21 cellular contexts compared by ENCODE assay signal in genomic region chr3:99855900-99856299, GRCh38.
"Had no signal": no experiment of that assay in that cellular context is flagged by ENCODE, and none has a peak within 500 bp of the region (broad histone marks: within the 10 kb centered on the region; RNA-seq: fewer than 3 reads in every experiment).

No MANE protein-coding gene starts in this region.

- H3K27me3 Mint-ChIP-seq: brain had no signal

- H3K4me3 ChIP-seq: heart right ventricle, lung, prostate gland, thyroid gland had no signal

- H3K27me3 ChIP-seq: heart right ventricle, thyroid gland had no signal

- H3K27ac Mint-ChIP-seq: brain, mesothelial cell of epicardium, nephron progenitor cell had no signal

- H3K4me3 Mint-ChIP-seq: brain, mesothelial cell of epicardium, nephron progenitor cell had no signal

- ATAC-seq: heart right ventricle, left colon, sciatic nerve had no signal

- H3K9me3 Mint-ChIP-seq: activated naive CD4-positive, alpha-beta T cell treated with anti-CD3 and anti-CD28 coated beads, Interleukin-2, amount 50 U/mL, for 72 hours; brain; mesothelial cell of epicardium; nephron progenitor cell had no signal

- H3K4me1 ChIP-seq: prostate gland, thyroid gland had no signal

- DNase-seq: activated CD4-positive, alpha-beta T cell treated with anti-CD3 and anti-CD28 coated beads for 1 hour; activated CD4-positive, alpha-beta T cell treated with anti-CD3 and anti-CD28 coated beads, Interleukin-2, amount 50 U/mL, for 4 hours; activated effector memory CD4-positive, alpha-beta T cell treated with anti-CD3 and anti-CD28 coated beads, Interleukin-2, amount 50 U/mL, for 16 hours; activated T-cell treated with anti-CD3 and anti-CD28 coated beads for 4 hours; central memory CD4-positive, alpha-beta T cell; cortex of kidney; effector CD8-positive, alpha-beta T cell; heart right ventricle; left colon; nephron progenitor cell; occipital lobe; stimulated activated CD4-positive, alpha-beta T cell treated with anti-CD3 and anti-CD28 coated beads, Interleukin-1b, Interleukin-23, amount 100 ng/mL, for 48 hours; T1000; thyroid gland had no signal

- FAIRE-seq: frontal cortex had no signal

- H3K27ac ChIP-seq: heart right ventricle, prostate gland, thyroid gland had no signal

- H3K36me3 ChIP-seq: prostate gland, thyroid gland had no signal

- H3K9me3 ChIP-seq: heart right ventricle, prostate gland, thyroid gland had no signal

- H3K36me3 Mint-ChIP-seq: brain, mesothelial cell of epicardium had no signal
